In genomic region chr2:75580156-75580555, GRCh38 we compare ENCODE assay signal across 39 cellular contexts. TPM values are rescaled to one million over a fixed set of nuclear protein-coding genes. Genes with fewer than 3 reads are reported as not detected.
"Had no signal": no experiment of that assay in that cellular context is flagged by ENCODE, and none has a peak within 500 bp of the region (broad histone marks: within the 10 kb centered on the region; RNA-seq: fewer than 3 reads in every experiment).

No MANE protein-coding gene starts in this region.

- H3K36me3 Mint-ChIP-seq: activated naive CD4-positive, alpha-beta T cell treated with anti-CD3 and anti-CD28 coated beads, Interleukin-2, amount 10 ng/mL, durations not matched to agents 7 days and 5 days; activated naive CD8-positive, alpha-beta T cell treated with anti-CD3 and anti-CD28 coated beads for 36 hours; activated naive CD8-positive, alpha-beta T cell treated with anti-CD3 and anti-CD28 coated beads, Interleukin-2, amount 10 ng/mL, durations not matched to agents 7 days and 5 days; brain had no signal

- H3K27me3 Mint-ChIP-seq: activated naive CD4-positive, alpha-beta T cell treated with anti-CD3 and anti-CD28 coated beads, Interleukin-2, amount 10 ng/mL, durations not matched to agents 7 days and 5 days had no signal

- H3K4me3 ChIP-seq: adrenal gland, ascending aorta, body of pancreas, breast epithelium, cardiac muscle cell had no signal

- DNase-seq: activated effector memory CD4-positive, alpha-beta T cell treated with anti-CD3 and anti-CD28 coated beads, Interleukin-2, amount 50 U/mL, for 16 hours; activated effector memory CD4-positive, alpha-beta T cell treated with Interleukin-2 at 50 U/mL for 16 hours; activated gamma-delta T cell; activated gamma-delta T cell treated with Interleukin-2 at 50 U/mL for 16 hours; activated naive CD4-positive, alpha-beta T cell; activated naive CD4-positive, alpha-beta T cell treated with anti-CD3 and anti-CD28 coated beads for 36 hours; activated naive CD4-positive, alpha-beta T cell treated with anti-CD3 and anti-CD28 coated beads, Interleukin-2, amount 10 ng/mL, durations not matched to agents 7 days and 5 days; activated naive CD4-positive, alpha-beta T cell treated with anti-CD3 and anti-CD28 coated beads, Interleukin-2, amount 50 U/mL, for 16 hours; activated naive CD4-positive, alpha-beta T cell treated with Interleukin-2 at 50 U/mL for 16 hours; activated naive CD8-positive, alpha-beta T cell treated with anti-CD3 and anti-CD28 coated beads for 36 hours; activated naive CD8-positive, alpha-beta T cell treated with anti-CD3 and anti-CD28 coated beads, Interleukin-2, amount 10 ng/mL, durations not matched to agents 7 days and 5 days; activated naive CD8-positive, alpha-beta T cell treated with anti-CD3 and anti-CD28 coated beads, Interleukin-2, amount 50 U/mL, for 24 hours; activated T-cell treated with anti-CD3 and anti-CD28 coated beads, Interleukin-2, amount 50 U/mL, for 1 hour; activated T-cell treated with anti-CD3 and anti-CD28 coated beads, Interleukin-2, amount 50 U/mL, for 24 hours; activated T-cell treated with anti-CD3 and anti-CD28 coated beads, Interleukin-2, amount 50 U/mL, for 4 hours; activated T-cell treated with anti-CD3 and anti-CD28 coated beads, Interleukin-2, amount 50 U/mL, for 48 hours; activated T-cell treated with anti-CD3 and anti-CD28 coated beads, Interleukin-2, amount 50 U/mL, for 72 hours; adrenal gland; amniotic stem cell; amygdala; anterior cingulate cortex; aorta; body of pancreas; brain microvascular endothelial cell; caudate nucleus; central memory CD4-positive, alpha-beta T cell; cerebellar nuclear complex had no signal

- H3K9me3 Mint-ChIP-seq: activated naive CD4-positive, alpha-beta T cell treated with anti-CD3 and anti-CD28 coated beads for 36 hours; activated naive CD4-positive, alpha-beta T cell treated with anti-CD3 and anti-CD28 coated beads, Interleukin-2, amount 10 ng/mL, durations not matched to agents 7 days and 5 days; activated naive CD4-positive, alpha-beta T cell treated with anti-CD3 and anti-CD28 coated beads, Interleukin-2, amount 50 U/mL, for 72 hours; activated naive CD8-positive, alpha-beta T cell treated with anti-CD3 and anti-CD28 coated beads for 36 hours; activated naive CD8-positive, alpha-beta T cell treated with anti-CD3 and anti-CD28 coated beads, Interleukin-2, amount 10 ng/mL, durations not matched to agents 7 days and 5 days; activated naive CD8-positive, alpha-beta T cell treated with anti-CD3 and anti-CD28 coated beads, Interleukin-2, amount 50 U/mL, for 24 hours; activated T-cell treated with anti-CD3 and anti-CD28 coated beads, Interleukin-2, amount 50 U/mL, for 4 hours; activated T-helper 1 cell treated with anti-CD3 and anti-CD28 coated beads, Interleukin-12 subunit alpha, Interleukin-12 subunit beta, Interleukin-2, Interleukin-4 antibody, amounts not matched to agents 30 ng/mL and 10 ng/mL and 1 ng/mL, durations not matched to agents 14 hours and 24 hours and 36 hours; activated T-helper 2 cell treated with anti-CD3 and anti-CD28 coated beads, Interferon-gamma antibody, Interleukin-2, Interleukin-4, amounts not matched to agents 10 μg/mL and 5 μg/mL and 100 μg/mL, durations not matched to agents 14 hours and 24 hours and 36 hours; central memory CD8-positive, alpha-beta T cell had no signal

- H3K4me1 ChIP-seq: adrenal gland, ascending aorta, breast epithelium had no signal

- FAIRE-seq: astrocyte had no signal

- H3K27ac ChIP-seq: adrenal gland, ascending aorta, body of pancreas, brain microvascular endothelial cell, breast epithelium, cardiac muscle cell had no signal

- ATAC-seq: activated naive CD4-positive, alpha-beta T cell treated with anti-CD3 and anti-CD28 coated beads, Interleukin-2, amount 50 U/mL, for 72 hours; activated naive CD8-positive, alpha-beta T cell treated with anti-CD3 and anti-CD28 coated beads, Interleukin-2, amount 50 U/mL, for 24 hours; activated T-cell treated with anti-CD3 and anti-CD28 coated beads, Interleukin-2, amount 50 U/mL, for 4 hours; activated T-cell treated with anti-CD3 and anti-CD28 coated beads, Interleukin-2, amount 50 U/mL, for 72 hours; activated T-helper 17 cell treated with anti-CD3 and anti-CD28 coated beads, Interleukin-2, amount 50 U/mL, for 72 hours; body of pancreas had no signal

- H3K4me1 Mint-ChIP-seq: activated naive CD4-positive, alpha-beta T cell treated with anti-CD3 and anti-CD28 coated beads, Interleukin-2, amount 10 ng/mL, durations not matched to agents 7 days and 5 days; activated naive CD4-positive, alpha-beta T cell treated with anti-CD3 and anti-CD28 coated beads, Interleukin-2, amount 50 U/mL, for 24 hours; activated naive CD8-positive, alpha-beta T cell treated with anti-CD3 and anti-CD28 coated beads for 36 hours; activated naive CD8-positive, alpha-beta T cell treated with anti-CD3 and anti-CD28 coated beads, Interleukin-2, amount 10 ng/mL, durations not matched to agents 7 days and 5 days; activated naive CD8-positive, alpha-beta T cell treated with anti-CD3 and anti-CD28 coated beads, Interleukin-2, amount 50 U/mL, for 24 hours; activated T-helper 17 cell treated with anti-CD3 and anti-CD28 coated beads, Interleukin-2, amount 50 U/mL, for 72 hours; brain; central memory CD8-positive, alpha-beta T cell had no signal

- H3K9me3 ChIP-seq: adrenal gland, ascending aorta, body of pancreas, breast epithelium had no signal

- H3K36me3 ChIP-seq: adrenal gland, ascending aorta, brain microvascular endothelial cell, breast epithelium, cardiac muscle cell had no signal

- H3K4me3 Mint-ChIP-seq: activated naive CD4-positive, alpha-beta T cell treated with anti-CD3 and anti-CD28 coated beads for 36 hours; activated naive CD4-positive, alpha-beta T cell treated with anti-CD3 and anti-CD28 coated beads, Interleukin-2, amount 10 ng/mL, durations not matched to agents 7 days and 5 days; activated naive CD4-positive, alpha-beta T cell treated with anti-CD3 and anti-CD28 coated beads, Interleukin-2, amount 50 U/mL, for 24 hours; activated naive CD8-positive, alpha-beta T cell; activated naive CD8-positive, alpha-beta T cell treated with anti-CD3 and anti-CD28 coated beads for 36 hours; activated naive CD8-positive, alpha-beta T cell treated with anti-CD3 and anti-CD28 coated beads, Interleukin-2, amount 10 ng/mL, durations not matched to agents 7 days and 5 days; activated naive CD8-positive, alpha-beta T cell treated with anti-CD3 and anti-CD28 coated beads, Interleukin-2, amount 50 U/mL, for 24 hours; activated T-cell treated with anti-CD3 and anti-CD28 coated beads, Interleukin-2, amount 50 U/mL, for 24 hours; activated T-cell treated with anti-CD3 and anti-CD28 coated beads, Interleukin-2, amount 50 U/mL, for 4 hours; activated T-cell treated with anti-CD3 and anti-CD28 coated beads, Interleukin-2, amount 50 U/mL, for 72 hours; activated T-helper 1 cell treated with anti-CD3 and anti-CD28 coated beads, Interleukin-12 subunit alpha, Interleukin-12 subunit beta, Interleukin-2, Interleukin-4 antibody, amounts not matched to agents 30 ng/mL and 10 ng/mL and 1 ng/mL, durations not matched to agents 14 hours and 24 hours and 36 hours; activated T-helper 17 cell treated with anti-CD3 and anti-CD28 coated beads, Interleukin-2, amount 50 U/mL, for 72 hours; brain; central memory CD8-positive, alpha-beta T cell had no signal

- H3K27ac Mint-ChIP-seq: activated naive CD4-positive, alpha-beta T cell treated with anti-CD3 and anti-CD28 coated beads for 36 hours; activated naive CD4-positive, alpha-beta T cell treated with anti-CD3 and anti-CD28 coated beads, Interleukin-2, amount 10 ng/mL, durations not matched to agents 7 days and 5 days; activated naive CD4-positive, alpha-beta T cell treated with anti-CD3 and anti-CD28 coated beads, Interleukin-2, amount 50 U/mL, for 24 hours; activated naive CD4-positive, alpha-beta T cell treated with anti-CD3 and anti-CD28 coated beads, Interleukin-2, amount 50 U/mL, for 72 hours; activated naive CD8-positive, alpha-beta T cell; activated naive CD8-positive, alpha-beta T cell treated with anti-CD3 and anti-CD28 coated beads for 36 hours; activated naive CD8-positive, alpha-beta T cell treated with anti-CD3 and anti-CD28 coated beads, Interleukin-2, amount 10 ng/mL, durations not matched to agents 7 days and 5 days; activated naive CD8-positive, alpha-beta T cell treated with anti-CD3 and anti-CD28 coated beads, Interleukin-2, amount 50 U/mL, for 24 hours; activated T-cell treated with anti-CD3 and anti-CD28 coated beads, Interleukin-2, amount 50 U/mL, for 24 hours; activated T-cell treated with anti-CD3 and anti-CD28 coated beads, Interleukin-2, amount 50 U/mL, for 72 hours; activated T-helper 1 cell treated with anti-CD3 and anti-CD28 coated beads, Interleukin-12 subunit alpha, Interleukin-12 subunit beta, Interleukin-2, Interleukin-4 antibody, amounts not matched to agents 30 ng/mL and 10 ng/mL and 1 ng/mL, durations not matched to agents 14 hours and 24 hours and 36 hours; activated T-helper 17 cell treated with anti-CD3 and anti-CD28 coated beads, Interleukin-2, amount 50 U/mL, for 72 hours; activated T-helper 2 cell treated with anti-CD3 and anti-CD28 coated beads, Interferon-gamma antibody, Interleukin-2, Interleukin-4, amounts not matched to agents 10 μg/mL and 5 μg/mL and 100 μg/mL, durations not matched to agents 14 hours and 24 hours and 36 hours; brain had no signal

- H3K27me3 ChIP-seq: adrenal gland, ascending aorta, body of pancreas, brain microvascular endothelial cell, breast epithelium, cardiac muscle cell had no signal

RNA-seq across cellular contexts. Expression of gene EVA1A, which starts 19.4 kb away (rescaled TPM):
- total RNA-seq: activated naive CD4-positive, alpha-beta T cell treated with anti-CD3 and anti-CD28 coated beads for 36 hours; activated naive CD8-positive, alpha-beta T cell treated with anti-CD3 and anti-CD28 coated beads, Interleukin-2, amount 10 ng/mL, durations not matched to agents 7 days and 5 days; activated T-helper 1 cell treated with anti-CD3 and anti-CD28 coated beads, Interleukin-12 subunit alpha, Interleukin-12 subunit beta, Interleukin-2, Interleukin-4 antibody, amounts not matched to agents 30 ng/mL and 10 ng/mL and 1 ng/mL, durations not matched to agents 14 hours and 24 hours and 36 hours; activated T-helper 17 cell treated with anti-CD3 and anti-CD28 coated beads, Interleukin-2, amount 50 U/mL, for 72 hours; activated T-helper 2 cell treated with anti-CD3 and anti-CD28 coated beads, Interferon-gamma antibody, Interleukin-2, Interleukin-4, amounts not matched to agents 10 μg/mL and 5 μg/mL and 100 μg/mL, durations not matched to agents 14 hours and 24 hours and 36 hours; ascending aorta had no signal
